In genomic region chr17:70945386-70945785, GRCh38 we compare ENCODE assay signal across 24 cellular contexts.
DNase-seq lines count a peak whose midpoint lies in the region; ATAC-seq and TF ChIP-seq lines count a peak whose summit lies in the region.
"Had no signal": no experiment of that assay in that cellular context is flagged by ENCODE, and none has a peak within 500 bp of the region (broad histone marks: within the 10 kb centered on the region; RNA-seq: fewer than 3 reads in every experiment).

No MANE protein-coding gene starts in this region.

- H2BK120ac ChIP-seq in trophoblast cell (ENCODE audit: insufficient read depth, low read length, poor library complexity) = no peak overlapping the region

- H4K20me1 ChIP-seq in neural progenitor cell (ENCODE audit: low read depth) = no peaks in the 10 kb centered on the region

- no peaks in the 10 kb centered on the region for H3K27me3 ChIP-seq in neural progenitor cell
- H3K27me3 ChIP-seq in A673 (replicated peaks; ENCODE audit: insufficient read depth, low read depth, low read length, poor library complexity) = no peaks in the 10 kb centered on the region
- no peaks in the 10 kb centered on the region for H3K27me3 ChIP-seq in trophoblast cell (ENCODE audit: insufficient read depth, low read length)
- H3K27me3 ChIP-seq: transverse colon had no signal

- no peak overlapping the region for H3K4ac ChIP-seq in trophoblast cell (ENCODE audit: low read depth, low read length)

- CTCF ChIA-PET in A673 (lab: Charles Lee) = no interaction called here

- TF ChIP-seq CTCF in choroid plexus epithelial cell (conservative IDR thresholded peaks at IDR 0.05; ENCODE audit: low read depth, low read length) = peak; percentile 25
- TF ChIP-seq CTCF in neural progenitor cell (IDR thresholded peaks at IDR 0.05) = peak; percentile 33
- TF ChIP-seq CTCF in A673 (conservative IDR thresholded peaks at IDR 0.05; ENCODE audit: low read depth, low read length) = no peak

- peaks cover 7% of the 10 kb centered on the region for H3K4me1 ChIP-seq in neural progenitor cell
- no peaks in the 10 kb centered on the region for H3K4me1 ChIP-seq in A673 (ENCODE audit: insufficient read depth, low read length, poor library complexity, severe bottlenecking)
- H3K4me1 ChIP-seq in trophoblast cell (ENCODE audit: control insufficient read depth in 1 of 2, insufficient read depth in 2 of 2, low read length in 2 of 2) = no peaks in the 10 kb centered on the region
- H3K4me1 ChIP-seq: prostate gland, transverse colon had no signal

- no peak overlapping the region for H3K27ac ChIP-seq in neural progenitor cell
- no peak overlapping the region for H3K27ac ChIP-seq in A673 (ENCODE audit: low read depth, low read length, poor library complexity, severe bottlenecking)
- H3K27ac ChIP-seq in trophoblast cell (ENCODE audit: low read depth, low read length) = no peak overlapping the region
- H3K27ac ChIP-seq: prostate gland, RWPE1, SK-N-MC, transverse colon had no signal

- POLR2A ChIA-PET in A673 (lab: Charles Lee; ENCODE audit: low non-redundant PET) = no interaction called here

- H4K8ac ChIP-seq in trophoblast cell (ENCODE audit: low read depth, low read length) = no peak overlapping the region

- DNase-seq in NCI-H146 (lab: John Stamatoyannopoulos, UW) = peak; percentile 11
- DNase-seq in NCI-H146 treated with DMSO at 0.1 percent for 48 hours (lab: John Stamatoyannopoulos, UW; ENCODE audit: unreplicated experiment) = no peak
- peak; percentile 6 for DNase-seq in LHCN-M2 (ENCODE audit: low read depth)
- peak; percentile 39 for DNase-seq in choroid plexus epithelial cell (ENCODE audit: low read depth)
- DNase-seq in neural progenitor cell (ENCODE audit: low spot score) = peak; percentile 33
- no peak for DNase-seq in A673 (ENCODE audit: low spot score)
- no peak for DNase-seq in trophoblast cell
- DNase-seq: activated CD4-positive, alpha-beta T cell treated with anti-CD3 and anti-CD28 coated beads, Interleukin-2, amount 50 U/mL, for 1 hour; activated naive CD4-positive, alpha-beta T cell treated with anti-CD3 and anti-CD28 coated beads for 36 hours; amniotic stem cell; caudate nucleus; dermis blood vessel endothelial cell; DND-41; NCI-H1105 treated with DMSO at 0.1 percent for 48 hours; NCI-H510A; stimulated activated CD4-positive, alpha-beta T cell treated with anti-CD3 and anti-CD28 coated beads, Interleukin-15, amount 100 ng/mL, for 24 hours; T-helper 2 cell; transverse colon had no signal

- peaks cover 4% of the 10 kb centered on the region for H3K4me1 Mint-ChIP-seq in neural progenitor cell
- H3K4me1 Mint-ChIP-seq: B cell had no signal

- H4K91ac ChIP-seq in trophoblast cell (ENCODE audit: low read depth, low read length) = no peak overlapping the region

- no peak overlapping the region for H3K23ac ChIP-seq in trophoblast cell (ENCODE audit: low read length)

- no peak overlapping the region for H2BK5ac ChIP-seq in trophoblast cell (ENCODE audit: low read depth, low read length, poor library complexity)

- H3K4me3 ChIP-seq in choroid plexus epithelial cell (ENCODE audit: low read depth, low read length) = no peak overlapping the region
- H3K4me3 ChIP-seq in neural progenitor cell = no peak overlapping the region
- no peak overlapping the region for H3K4me3 ChIP-seq in A673 (ENCODE audit: low read depth, low read length, poor library complexity, severe bottlenecking)
- no peak overlapping the region for H3K4me3 ChIP-seq in trophoblast cell (ENCODE audit: low read depth, low read length)
- H3K4me3 ChIP-seq: prostate gland, SK-N-MC, transverse colon had no signal

- H3K79me1 ChIP-seq in trophoblast cell (ENCODE audit: low read length) = no peaks in the 10 kb centered on the region

- no peak overlapping the region for H2BK12ac ChIP-seq in trophoblast cell (ENCODE audit: low read length)

- no peak overlapping the region for H3K4me3 Mint-ChIP-seq in neural progenitor cell
- H3K4me3 Mint-ChIP-seq: activated naive CD4-positive, alpha-beta T cell treated with anti-CD3 and anti-CD28 coated beads for 36 hours; B cell; stimulated activated naive CD8-positive, alpha-beta T cell treated with anti-CD3 and anti-CD28 coated beads, Interleukin-15, Interleukin-2, amounts not matched to agents 100 ng/mL and 50 ng/mL, for 24 hours had no signal

- H3K14ac ChIP-seq in trophoblast cell (ENCODE audit: low read length) = no peak overlapping the region

- no peak overlapping the region for H2AK5ac ChIP-seq in trophoblast cell (ENCODE audit: low read length)

- no peak overlapping the region for H4K12ac ChIP-seq in trophoblast cell (ENCODE audit: low read depth, low read length)

- H3K27ac Mint-ChIP-seq in neural progenitor cell = no peak overlapping the region
- H3K27ac Mint-ChIP-seq: activated naive CD4-positive, alpha-beta T cell treated with anti-CD3 and anti-CD28 coated beads for 36 hours; B cell; stimulated activated naive CD8-positive, alpha-beta T cell treated with anti-CD3 and anti-CD28 coated beads, Interleukin-15, Interleukin-2, amounts not matched to agents 100 ng/mL and 50 ng/mL, for 24 hours had no signal

- H3K36me3 Mint-ChIP-seq in neural progenitor cell = peaks cover 2% of the 10 kb centered on the region

- peaks cover 3% of the 10 kb centered on the region for H3K27me3 Mint-ChIP-seq in neural progenitor cell (ENCODE audit: insufficient read depth, low read depth)
- H3K27me3 Mint-ChIP-seq: B cell; stimulated activated naive CD8-positive, alpha-beta T cell treated with anti-CD3 and anti-CD28 coated beads, Interleukin-15, Interleukin-2, amounts not matched to agents 100 ng/mL and 50 ng/mL, for 24 hours had no signal

- H3K9ac ChIP-seq in neural progenitor cell (no peak overlapping the region), trophoblast cell (ENCODE audit: low read length) (no peak overlapping the region)

- H3K79me2 ChIP-seq in neural progenitor cell (ENCODE audit: low read depth) = no peaks in the 10 kb centered on the region
- H3K79me2 ChIP-seq in trophoblast cell (ENCODE audit: control insufficient read depth, insufficient read depth, low read length, poor library complexity) = no peaks in the 10 kb centered on the region

- H3K4me2 ChIP-seq in neural progenitor cell = no peak overlapping the region
- no peak overlapping the region for H3K4me2 ChIP-seq in trophoblast cell (ENCODE audit: low read length)

- H2AFZ ChIP-seq in neural progenitor cell (replicated peaks) = peak overlapping the region; percentile 63
- H2AFZ ChIP-seq in trophoblast cell (ENCODE audit: insufficient read depth, low read length, poor library complexity) = no peak overlapping the region

- H3F3A ChIP-seq in neural progenitor cell (ENCODE audit: low read depth) = no peaks in the 10 kb centered on the region

- H3K18ac ChIP-seq in trophoblast cell (ENCODE audit: low read length) = no peak overlapping the region

- no peak for ATAC-seq in HG03039 (IDR thresholded peaks at IDR 0.05; ENCODE audit: unreplicated experiment)

- no CpG with 5 or more reads among the region's 5 CpGs for WGBS in trophoblast cell (ENCODE audit: extremely low coverage, insufficient coverage, insufficient read length)

- H3K36me3 ChIP-seq in neural progenitor cell = no peaks in the 10 kb centered on the region
- no peaks in the 10 kb centered on the region for H3K36me3 ChIP-seq in A673 (ENCODE audit: insufficient read depth, low read length, poor library complexity, severe bottlenecking)
- no peaks in the 10 kb centered on the region for H3K36me3 ChIP-seq in trophoblast cell (ENCODE audit: control insufficient read depth in 1 of 2, insufficient read depth in 2 of 2, low read length in 2 of 2)
- H3K36me3 ChIP-seq: prostate gland, transverse colon had no signal

- BruUV-seq in A673 (replicated peaks; lab: Mats Ljungman, UMichigan) = no TSS peak

- H3K9me3 ChIP-seq in neural progenitor cell (ENCODE audit: low read depth) (no peaks in the 10 kb centered on the region), A673 (ENCODE audit: low read depth, low read length, poor library complexity, severe bottlenecking) (peaks cover 5% of the 10 kb centered on the region), trophoblast cell (ENCODE audit: insufficient read depth, low read depth, low read length) (peaks cover 3% of the 10 kb centered on the region)
- H3K9me3 ChIP-seq: prostate gland, transverse colon had no signal

- intact Hi-C loops in A673 (cut with micrococcal nuclease; ENCODE audit: unreplicated experiment) = no loop called here

- H3K9me3 Mint-ChIP-seq in neural progenitor cell = peaks cover 18% of the 10 kb centered on the region

Comparison
In these comparisons a context has a peak if more than half of its experiments do, and no peak if none do; other contexts are left out.
1. DNase-seq: peak in NCI-H146 (single experiment), LHCN-M2 (single experiment), choroid plexus epithelial cell (single experiment) and neural progenitor cell (single experiment); none in NCI-H146 treated with DMSO at 0.1 percent for 48 hours (single experiment), A673 (single experiment) and trophoblast cell (0 of 2).